8 cellular contexts compared by ENCODE assay signal in genomic region chr16:15948532-15949209, GRCh38. TPM values are rescaled to one million over a fixed set of nuclear protein-coding genes. Genes with fewer than 3 reads are reported as not detected.
DNase-seq lines count a peak whose midpoint lies in the region; ATAC-seq and TF ChIP-seq lines count a peak whose summit lies in the region.

No MANE protein-coding gene starts in this region.

- DNase-seq in GM10248 (ENCODE audit: extremely low spot score) = peak; percentile 56
- peak; percentile 34 for DNase-seq in stimulated activated naive B cell treated with anti-CD40 and anti-IgM and Interleukin-4, amounts not matched to agents 10 μg/mL and 1 μg/mL and 100 μg/mL, for 72 hours
- DNase-seq in left lobe of liver (ENCODE audit: low spot score) = no peak
- DNase-seq in OCI-M2 (lab: John Stamatoyannopoulos, UW; ENCODE audit: unreplicated experiment) = no peak
- no peak for DNase-seq in HUDEP-2 (lab: John Stamatoyannopoulos, UW; ENCODE audit: unreplicated experiment in 76 of 76)

- peak overlapping the region; percentile 76 for H3K9ac ChIP-seq in iPS-15b (ENCODE audit: low read depth, low read length)

- H3K4me1 ChIP-seq in HEK293 (ENCODE audit: control insufficient read depth, insufficient read depth, low read length) (0 out of 2 replicates have a peak, but pooled peaks cover 2% of the 10 kb centered on the region), iPS-15b (ENCODE audit: control insufficient read depth, insufficient read depth, low read length) (peaks cover 3% of the 10 kb centered on the region)

- TF ChIP-seq CTCF in GM10248 (IDR thresholded peaks at IDR 0.05; ENCODE audit: control extremely low read depth, extremely low read depth, low read depth, missing control alignments) (no peak), HEK293 (tag by site-specific recombination; IDR thresholded peaks at IDR 0.05) (no peak), VCaP (conservative IDR thresholded peaks at IDR 0.05) (no peak)

- no peaks in the 10 kb centered on the region for H3K27me3 Mint-ChIP-seq in stimulated activated naive B cell treated with anti-CD40 and anti-IgM and Interleukin-4, amounts not matched to agents 10 μg/mL and 1 μg/mL and 100 μg/mL, for 72 hours

- H3K36me3 Mint-ChIP-seq in stimulated activated naive B cell treated with anti-CD40 and anti-IgM and Interleukin-4, amounts not matched to agents 10 μg/mL and 1 μg/mL and 100 μg/mL, for 72 hours = peaks cover 2 to 7% of the 10 kb centered on the region in 2 donors

- peak overlapping the region; percentile 55; the same call in 1 of the 2 replicates for H3K27ac ChIP-seq in HEK293 (ENCODE audit: extremely low read depth, low read depth, low read length)
- H3K27ac ChIP-seq in VCaP = peak overlapping the region; percentile 81; the same call in 1 of the 2 replicates

- no peaks in the 10 kb centered on the region for H3K9me3 ChIP-seq in HEK293 (ENCODE audit: control insufficient read depth, insufficient read depth, low read depth, low read length)
- no peaks in the 10 kb centered on the region for H3K9me3 ChIP-seq in iPS-15b (ENCODE audit: control insufficient read depth, insufficient read depth, low read length)

- CTCF ChIA-PET in GM10248 (lab: Yijun Ruan, JAX) (interaction anchor here (0.9 kb wide), 1 partner anchor 74 kb away, joined by 3 read pairs; no protein-coding TSS in a partner anchor), HEK293 (lab: Yijun Ruan, JAX) (interaction anchor here (0.6 kb wide), 1 partner anchor 192 kb away, joined by 3 read pairs; no protein-coding TSS in a partner anchor)

- peaks cover 26 to 46% of the 10 kb centered on the region in 2 donors for H3K4me1 Mint-ChIP-seq in stimulated activated naive B cell treated with anti-CD40 and anti-IgM and Interleukin-4, amounts not matched to agents 10 μg/mL and 1 μg/mL and 100 μg/mL, for 72 hours

- H3K4me3 ChIP-seq in HEK293 (ENCODE audit: low read depth, low read length) (peak overlapping the region; percentile 63), iPS-15b (ENCODE audit: low read depth, low read length) (peak overlapping the region; percentile 76)

- H3K4me3 Mint-ChIP-seq in stimulated activated naive B cell treated with anti-CD40 and anti-IgM and Interleukin-4, amounts not matched to agents 10 μg/mL and 1 μg/mL and 100 μg/mL, for 72 hours = peak overlapping the region; percentile 81 to 87

- no peaks in the 10 kb centered on the region for H3K9me3 Mint-ChIP-seq in stimulated activated naive B cell treated with anti-CD40 and anti-IgM and Interleukin-4, amounts not matched to agents 10 μg/mL and 1 μg/mL and 100 μg/mL, for 72 hours

- peak; percentile 51 to 56 for ATAC-seq in stimulated activated naive B cell treated with anti-CD40 and anti-IgM and Interleukin-4, amounts not matched to agents 10 μg/mL and 1 μg/mL and 100 μg/mL, for 72 hours (replicated peaks)
- ATAC-seq in left lobe of liver = no peak

- POLR2A ChIA-PET in GM10248 (lab: Yijun Ruan, JAX) (interaction anchor here (0.5 kb wide), 1 partner anchor 294 kb away, joined by 5 read pairs; no protein-coding TSS in a partner anchor), HEK293 (lab: Yijun Ruan, JAX) (interaction anchor here (0.7 kb wide), 1 partner anchor 79 kb away, joined by 3 read pairs; no protein-coding TSS in a partner anchor)

- H3K27me3 ChIP-seq in iPS-15b (ENCODE audit: control insufficient read depth, insufficient read depth, low read length) = no peaks in the 10 kb centered on the region

- peak overlapping the region; percentile 96 for H3K27ac Mint-ChIP-seq in stimulated activated naive B cell treated with anti-CD40 and anti-IgM and Interleukin-4, amounts not matched to agents 10 μg/mL and 1 μg/mL and 100 μg/mL, for 72 hours

- H3K36me3 ChIP-seq in HEK293 (ENCODE audit: control insufficient read depth in 2 of 2, insufficient read depth in 1 of 2, low read length in 2 of 2) = no peaks in the 10 kb centered on the region
- peaks cover 3% of the 10 kb centered on the region for H3K36me3 ChIP-seq in iPS-15b (ENCODE audit: control insufficient read depth, insufficient read depth, low read length)

TF ChIP-seq in HEK293, 187 proteins besides CTCF, POLR2A, EP300 and RAD21 (continues in another document):
- TF ChIP-seq ZNF785 (tag by site-specific recombination; IDR thresholded peaks at IDR 0.05) = no peak
- TF ChIP-seq PATZ1 (tag by site-specific recombination; IDR thresholded peaks at IDR 0.05) = no peak
- no peak for TF ChIP-seq ZNF404 (tag by site-specific recombination; IDR thresholded peaks at IDR 0.05)
- peak; percentile 46; the same call in 1 of the 2 replicates for TF ChIP-seq ZEB2 (tag by site-specific recombination; IDR thresholded peaks at IDR 0.05)
- TF ChIP-seq ZNF157 (tag by site-specific recombination; IDR thresholded peaks at IDR 0.05) = no peak
- TF ChIP-seq ZNF280C (tag by site-specific recombination; IDR thresholded peaks at IDR 0.05) = no peak
- TF ChIP-seq EGR2 (tag by site-specific recombination; IDR thresholded peaks at IDR 0.05; ENCODE audit: low read depth) = no peak
- 0 out of 2 replicates have a peak, but pooled peaks have one; percentile 34 for TF ChIP-seq ZNF600 (tag by site-specific recombination; IDR thresholded peaks at IDR 0.05)
- 0 out of 2 replicates have a peak, but pooled peaks have one; percentile 8 for TF ChIP-seq ZBTB20 (tag by site-specific recombination; IDR thresholded peaks at IDR 0.05)
- no peak for TF ChIP-seq KLF10 (tag by site-specific recombination; IDR thresholded peaks at IDR 0.05)
- TF ChIP-seq ZNF558 (tag by site-specific recombination; IDR thresholded peaks at IDR 0.05) = no peak
- TF ChIP-seq ZNF391 (tag by site-specific recombination; IDR thresholded peaks at IDR 0.05; ENCODE audit: borderline replicate concordance, low read depth) = no peak
- TF ChIP-seq ZNF580 (tag by site-specific recombination; IDR thresholded peaks at IDR 0.05) = 0 out of 2 replicates have a peak, but pooled peaks have one; percentile 29
- no peak for TF ChIP-seq GLI2 (tag by site-specific recombination; IDR thresholded peaks at IDR 0.05; ENCODE audit: borderline replicate concordance, low read depth)
- no peak for TF ChIP-seq MZF1 (tag by site-specific recombination; IDR thresholded peaks at IDR 0.05; ENCODE audit: borderline replicate concordance)
- TF ChIP-seq ZNF10 (tag by site-specific recombination; IDR thresholded peaks at IDR 0.05) = no peak
- TF ChIP-seq ZBTB10 (tag by site-specific recombination; IDR thresholded peaks at IDR 0.05) = no peak
- no peak for TF ChIP-seq ZNF777 (tag by site-specific recombination; IDR thresholded peaks at IDR 0.05; ENCODE audit: borderline replicate concordance)

RNA-seq across cellular contexts. Expression of gene ABCC1, which starts 0.7 kb away (rescaled TPM):
- total RNA-seq in left lobe of liver = 2.5 TPM

Comparison
In these comparisons a context has a peak if more than half of its experiments do, and no peak if none do; other contexts are left out.
1. DNase-seq: peak in GM10248 (single experiment) and stimulated activated naive B cell treated with anti-CD40 and anti-IgM and Interleukin-4, amounts not matched to agents 10 μg/mL and 1 μg/mL and 100 μg/mL, for 72 hours (single experiment); none in left lobe of liver (single experiment), OCI-M2 (single experiment) and HUDEP-2 (0 of 76).